Comparison of ENCODE assay signal across 1 cellular context in genomic region chr17:40818343-40818732, GRCh38.
TF ChIP-seq lines count a peak whose summit lies in the region.

No MANE protein-coding gene starts in this region.

TF ChIP-seq in WTC11, 78 proteins besides CTCF, POLR2A, EP300 and RAD21 (continued from another document):
- TF ChIP-seq CBFB (CRISPR knock-in tag; IDR thresholded peaks at IDR 0.05; ENCODE audit: low read depth): no peak
- TF ChIP-seq OVOL2 (CRISPR knock-in tag; IDR thresholded peaks at IDR 0.05; ENCODE audit: borderline replicate concordance): no peak
- TF ChIP-seq ZNF512 (CRISPR knock-in tag; IDR thresholded peaks at IDR 0.05; ENCODE audit: borderline replicate concordance): no peak
- TF ChIP-seq ZNF396 (CRISPR knock-in tag; IDR thresholded peaks at IDR 0.05; ENCODE audit: borderline replicate concordance): no peak
- no peak for TF ChIP-seq KAT7 (CRISPR knock-in tag; IDR thresholded peaks at IDR 0.05; ENCODE audit: borderline replicate concordance)
- TF ChIP-seq PRDM15 (CRISPR knock-in tag; IDR thresholded peaks at IDR 0.05): no peak
- TF ChIP-seq FOXP4 (CRISPR knock-in tag; IDR thresholded peaks at IDR 0.05): no peak
- no peak for TF ChIP-seq ARID4B (CRISPR knock-in tag; IDR thresholded peaks at IDR 0.05; ENCODE audit: borderline replicate concordance)
